Comparison of ENCODE assay signal across 15 cellular contexts in the genomic region with DNA sequence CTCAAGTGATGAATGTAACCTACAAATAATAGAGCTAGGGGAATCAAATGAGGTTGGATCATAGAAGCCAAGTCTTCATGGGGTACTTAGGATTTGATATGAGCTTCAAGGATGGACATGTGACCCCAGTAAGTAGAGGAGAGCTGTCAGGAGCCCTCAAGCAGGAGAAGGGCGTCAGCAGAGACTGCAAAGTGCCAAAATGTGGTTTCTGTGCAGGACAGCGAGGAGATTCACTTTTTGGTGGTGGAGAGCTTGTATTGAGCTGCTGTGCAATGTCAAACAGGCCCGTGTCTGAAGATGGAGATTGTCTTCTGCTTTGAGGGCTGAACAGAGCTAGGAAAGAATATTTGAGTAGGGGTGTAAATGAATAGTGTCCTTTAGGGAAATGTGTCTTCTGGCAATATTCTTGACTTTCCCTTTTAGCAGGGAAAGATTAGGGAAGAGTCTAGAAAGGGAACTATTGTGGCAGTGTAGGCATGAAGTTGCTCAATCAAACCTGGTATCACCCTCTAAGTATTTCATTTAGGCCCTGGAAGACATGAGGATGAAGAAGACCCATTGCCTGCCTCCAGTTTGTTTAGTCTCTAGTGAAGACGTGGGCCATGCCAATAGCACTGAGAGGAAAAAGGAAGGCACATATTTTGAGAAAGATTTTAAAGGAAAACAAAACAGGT. TPM values are rescaled to one million over a fixed set of nuclear protein-coding genes. Genes with fewer than 3 reads are reported as not detected.
DNase-seq lines count a peak whose midpoint lies in the region; ATAC-seq and TF ChIP-seq lines count a peak whose summit lies in the region.
"Had no signal": no experiment of that assay in that cellular context is flagged by ENCODE, and none has a peak within 500 bp of the region (broad histone marks: within the 10 kb centered on the region; RNA-seq: fewer than 3 reads in every experiment).

No MANE protein-coding gene starts in this region.

- no peak overlapping the region for H3K4me3 Mint-ChIP-seq in activated T-cell treated with anti-CD3 and anti-CD28 coated beads, Interleukin-2, amount 50 U/mL, for 24 hours
- H3K4me3 Mint-ChIP-seq in activated T-cell treated with anti-CD3 and anti-CD28 coated beads, Interleukin-2, amount 50 U/mL, for 4 hours: no peak overlapping the region
- H3K4me3 Mint-ChIP-seq in activated naive CD8-positive, alpha-beta T cell treated with anti-CD3 and anti-CD28 coated beads, Interleukin-2, amount 50 U/mL, for 24 hours: no peak overlapping the region
- no peak overlapping the region for H3K4me3 Mint-ChIP-seq in stimulated activated memory B cell treated with anti-CD40 and anti-IgM and Interleukin-4, amounts not matched to agents 10 μg/mL and 1 μg/mL and 100 μg/mL, for 72 hours

- H3K27me3 Mint-ChIP-seq in activated T-cell treated with anti-CD3 and anti-CD28 coated beads, Interleukin-2, amount 50 U/mL, for 24 hours: no peaks in the 10 kb centered on the region
- H3K27me3 Mint-ChIP-seq in activated T-cell treated with anti-CD3 and anti-CD28 coated beads, Interleukin-2, amount 50 U/mL, for 4 hours (ENCODE audit: low read depth): no peaks in the 10 kb centered on the region
- H3K27me3 Mint-ChIP-seq in activated naive CD8-positive, alpha-beta T cell treated with anti-CD3 and anti-CD28 coated beads, Interleukin-2, amount 50 U/mL, for 24 hours: no peaks in the 10 kb centered on the region
- H3K27me3 Mint-ChIP-seq in stimulated activated memory B cell treated with anti-CD40 and anti-IgM and Interleukin-4, amounts not matched to agents 10 μg/mL and 1 μg/mL and 100 μg/mL, for 72 hours: no peaks in the 10 kb centered on the region

- peaks cover 68% of the 10 kb centered on the region for H3K4me1 Mint-ChIP-seq in activated T-cell treated with anti-CD3 and anti-CD28 coated beads, Interleukin-2, amount 50 U/mL, for 24 hours (ENCODE audit: low read depth)
- H3K4me1 Mint-ChIP-seq in activated T-cell treated with anti-CD3 and anti-CD28 coated beads, Interleukin-2, amount 50 U/mL, for 4 hours (ENCODE audit: low read depth): peaks cover 52% of the 10 kb centered on the region
- H3K4me1 Mint-ChIP-seq in activated naive CD8-positive, alpha-beta T cell treated with anti-CD3 and anti-CD28 coated beads, Interleukin-2, amount 50 U/mL, for 24 hours: peaks cover 46% of the 10 kb centered on the region
- H3K4me1 Mint-ChIP-seq in stimulated activated memory B cell treated with anti-CD40 and anti-IgM and Interleukin-4, amounts not matched to agents 10 μg/mL and 1 μg/mL and 100 μg/mL, for 72 hours: peaks cover 30% of the 10 kb centered on the region

- no peaks in the 10 kb centered on the region for H3K27me3 ChIP-seq in Loucy (ENCODE audit: insufficient read depth, low read length, poor library complexity, severe bottlenecking)
- H3K27me3 ChIP-seq: cardiac muscle cell had no signal

- H3K27ac Mint-ChIP-seq in activated T-cell treated with anti-CD3 and anti-CD28 coated beads, Interleukin-2, amount 50 U/mL, for 24 hours: peak overlapping the region; percentile 93
- H3K27ac Mint-ChIP-seq in activated naive CD8-positive, alpha-beta T cell treated with anti-CD3 and anti-CD28 coated beads, Interleukin-2, amount 50 U/mL, for 24 hours: peak overlapping the region; percentile 99
- peak overlapping the region; percentile 4 for H3K27ac Mint-ChIP-seq in stimulated activated memory B cell treated with anti-CD40 and anti-IgM and Interleukin-4, amounts not matched to agents 10 μg/mL and 1 μg/mL and 100 μg/mL, for 72 hours

- H3K36me3 ChIP-seq in Loucy (ENCODE audit: insufficient read depth, low read length): peaks cover 48% of the 10 kb centered on the region; the same call in 1 of the 2 replicates
- H3K36me3 ChIP-seq: cardiac muscle cell, prostate gland had no signal

- no peak for ATAC-seq in activated T-cell treated with anti-CD3 and anti-CD28 coated beads, Interleukin-2, amount 50 U/mL, for 4 hours
- no peak for ATAC-seq in activated naive CD8-positive, alpha-beta T cell treated with anti-CD3 and anti-CD28 coated beads, Interleukin-2, amount 50 U/mL, for 24 hours
- no peak for ATAC-seq in stimulated activated memory B cell treated with anti-CD40 and anti-IgM and Interleukin-4, amounts not matched to agents 10 μg/mL and 1 μg/mL and 100 μg/mL, for 72 hours
- ATAC-seq in HG02763 (IDR thresholded peaks at IDR 0.05; ENCODE audit: unreplicated experiment): no peak
- no peak for ATAC-seq in HG03025 (IDR thresholded peaks at IDR 0.05; ENCODE audit: low FRiP score, unreplicated experiment)
- ATAC-seq: left colon had no signal

- no peak overlapping the region for H2AFZ ChIP-seq in Loucy (ENCODE audit: low read length)

- H3K9ac ChIP-seq in Loucy (ENCODE audit: low read depth, low read length, poor library complexity, severe bottlenecking): peak overlapping the region; percentile 94

- peaks cover 13% of the 10 kb centered on the region for H3F3A ChIP-seq in Loucy (ENCODE audit: low read depth)

- no peak for TF ChIP-seq CTCF in Loucy (conservative IDR thresholded peaks at IDR 0.05; ENCODE audit: low read length)

- no peaks in the 10 kb centered on the region for H3K9me3 Mint-ChIP-seq in activated T-cell treated with anti-CD3 and anti-CD28 coated beads, Interleukin-2, amount 50 U/mL, for 24 hours
- H3K9me3 Mint-ChIP-seq in activated T-cell treated with anti-CD3 and anti-CD28 coated beads, Interleukin-2, amount 50 U/mL, for 4 hours: no peaks in the 10 kb centered on the region
- H3K9me3 Mint-ChIP-seq in activated naive CD8-positive, alpha-beta T cell treated with anti-CD3 and anti-CD28 coated beads, Interleukin-2, amount 50 U/mL, for 24 hours: no peaks in the 10 kb centered on the region
- no peaks in the 10 kb centered on the region for H3K9me3 Mint-ChIP-seq in stimulated activated memory B cell treated with anti-CD40 and anti-IgM and Interleukin-4, amounts not matched to agents 10 μg/mL and 1 μg/mL and 100 μg/mL, for 72 hours

- peak overlapping the region; percentile 78 for H3K4me3 ChIP-seq in Loucy (ENCODE audit: low read length, poor library complexity, severe bottlenecking)
- H3K4me3 ChIP-seq: cardiac muscle cell, prostate gland had no signal

- no peaks in the 10 kb centered on the region for H4K20me1 ChIP-seq in Loucy (ENCODE audit: insufficient read depth, low read length, poor library complexity, severe bottlenecking)

- H3K9me3 ChIP-seq in Loucy (ENCODE audit: insufficient read depth, low read depth, low read length): no peaks in the 10 kb centered on the region
- H3K9me3 ChIP-seq: prostate gland had no signal

- H3K4me2 ChIP-seq in Loucy (ENCODE audit: low read depth, low read length, poor library complexity, severe bottlenecking): peak overlapping the region; percentile 91

- no peaks in the 10 kb centered on the region for H3K9me2 ChIP-seq in Loucy (replicated peaks; ENCODE audit: low read depth, low read length)

- peaks cover 34% of the 10 kb centered on the region for H3K4me1 ChIP-seq in Loucy (ENCODE audit: insufficient read depth, low read length, poor library complexity, severe bottlenecking)

- peaks cover 55% of the 10 kb centered on the region for H3K36me3 Mint-ChIP-seq in activated T-cell treated with anti-CD3 and anti-CD28 coated beads, Interleukin-2, amount 50 U/mL, for 24 hours (ENCODE audit: low read depth)
- H3K36me3 Mint-ChIP-seq in activated T-cell treated with anti-CD3 and anti-CD28 coated beads, Interleukin-2, amount 50 U/mL, for 4 hours (ENCODE audit: insufficient read depth): peaks cover 42% of the 10 kb centered on the region
- peaks cover 32% of the 10 kb centered on the region for H3K36me3 Mint-ChIP-seq in activated naive CD8-positive, alpha-beta T cell treated with anti-CD3 and anti-CD28 coated beads, Interleukin-2, amount 50 U/mL, for 24 hours (ENCODE audit: low read depth)
- peaks cover 20% of the 10 kb centered on the region for H3K36me3 Mint-ChIP-seq in stimulated activated memory B cell treated with anti-CD40 and anti-IgM and Interleukin-4, amounts not matched to agents 10 μg/mL and 1 μg/mL and 100 μg/mL, for 72 hours

- peaks cover 62% of the 10 kb centered on the region for H3K79me2 ChIP-seq in Loucy (ENCODE audit: insufficient read depth, low read length)

- no peak for DNase-seq in activated T-cell treated with anti-CD3 and anti-CD28 coated beads, Interleukin-2, amount 50 U/mL, for 24 hours
- DNase-seq in activated T-cell treated with anti-CD3 and anti-CD28 coated beads, Interleukin-2, amount 50 U/mL, for 4 hours: no peak
- DNase-seq in activated naive CD8-positive, alpha-beta T cell treated with anti-CD3 and anti-CD28 coated beads, Interleukin-2, amount 50 U/mL, for 24 hours: no peak
- no peak for DNase-seq in pons (ENCODE audit: low spot score)
- DNase-seq: effector CD8-positive, alpha-beta T cell; left colon; NCI-H1417 treated with DMSO at 0.1 percent for 48 hours; NCI-H345; SIG-M5 had no signal

RNA-seq across cellular contexts. Expression of gene SORL1, which starts 31.8 kb away (rescaled TPM):
- 10 to 100 TPM; 21.3 to 25.6 (median 21.3) TPM for total RNA-seq in activated T-cell treated with anti-CD3 and anti-CD28 coated beads, Interleukin-2, amount 50 U/mL, for 4 hours

Comparison
In these comparisons a context has a peak if more than half of its experiments do, and no peak if none do; other contexts are left out.
1. H3K27ac Mint-ChIP-seq: peak in every context shown above with its lines; median percentile 99 in activated naive CD8-positive, alpha-beta T cell treated with anti-CD3 and anti-CD28 coated beads, Interleukin-2, amount 50 U/mL, for 24 hours; 93 in activated T-cell treated with anti-CD3 and anti-CD28 coated beads, Interleukin-2, amount 50 U/mL, for 24 hours; 4 in stimulated activated memory B cell treated with anti-CD40 and anti-IgM and Interleukin-4, amounts not matched to agents 10 μg/mL and 1 μg/mL and 100 μg/mL, for 72 hours.